1 cellular context compared by ENCODE assay signal in the genomic region with DNA sequence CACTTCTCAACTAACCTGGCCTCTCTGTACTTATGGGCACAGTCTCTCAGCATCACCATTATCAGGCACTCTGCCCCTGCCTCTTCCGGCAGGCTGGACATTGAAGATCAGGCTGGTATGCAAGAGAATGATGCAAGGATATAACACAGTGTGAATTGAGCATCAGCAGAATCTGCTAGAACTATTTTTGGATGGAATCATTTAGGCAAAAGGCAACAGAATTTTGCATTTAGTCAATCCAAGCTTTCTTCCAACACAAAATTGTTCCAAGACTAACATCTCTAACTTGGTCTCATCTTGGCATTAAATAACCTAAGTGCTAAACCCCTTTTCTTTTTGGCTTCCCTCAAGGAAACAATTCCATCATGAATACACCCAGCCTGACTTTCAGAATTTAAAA.
TF ChIP-seq lines count a peak whose summit lies in the region.

No MANE protein-coding gene starts in this region.

TF ChIP-seq in IMR-90, 13 proteins besides CTCF, POLR2A, EP300 and RAD21:
- TF ChIP-seq FOS (IDR thresholded peaks at IDR 0.05; ENCODE audit: low read depth, low read length) (no peak), CEBPB (IDR thresholded peaks at IDR 0.05; ENCODE audit: low read depth, low read length) (peak; percentile 24; the same call in 1 of the 2 replicates)
